ENCODE assay signal across 8 cellular contexts in the genomic region with DNA sequence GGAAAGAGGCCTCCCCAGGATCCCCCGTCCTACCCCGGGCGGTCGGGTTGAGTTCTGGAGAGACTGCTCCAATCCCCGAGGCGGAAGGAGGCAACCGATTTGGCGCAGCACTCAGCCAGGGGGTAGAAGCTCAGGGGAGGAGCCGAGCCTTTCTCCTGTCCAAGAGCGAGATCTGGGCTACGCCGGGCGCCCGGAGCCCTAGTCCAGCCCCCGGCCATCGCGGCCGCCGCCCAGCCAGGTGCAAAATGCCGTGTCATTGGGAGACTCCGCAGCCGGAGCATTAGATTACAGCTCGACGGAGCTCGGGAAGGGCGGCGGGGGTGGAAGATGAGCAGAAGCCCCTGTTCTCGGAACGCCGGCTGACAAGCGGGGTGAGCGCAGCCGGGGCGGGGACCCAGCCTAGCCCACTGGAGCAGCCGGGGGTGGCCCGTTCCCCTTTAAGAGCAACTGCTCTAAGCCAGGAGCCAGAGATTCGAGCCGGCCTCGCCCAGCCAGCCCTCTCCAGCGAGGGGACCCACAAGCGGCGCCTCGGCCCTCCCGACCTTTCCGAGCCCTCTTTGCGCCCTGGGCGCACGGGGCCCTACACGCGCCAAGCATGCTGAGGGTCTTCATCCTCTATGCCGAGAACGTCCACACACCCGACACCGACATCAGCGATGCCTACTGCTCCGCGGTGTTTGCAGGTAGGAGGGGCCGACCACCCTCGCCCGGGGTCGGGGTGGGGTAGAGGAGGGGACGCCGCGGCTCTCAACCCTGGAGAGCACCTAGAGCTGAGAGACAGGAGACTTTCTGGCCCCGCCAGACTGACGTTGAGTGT. TPM values are rescaled to one million over a fixed set of nuclear protein-coding genes. Genes with fewer than 3 reads are reported as not detected.
DNase-seq lines count a peak whose midpoint lies in the region; ATAC-seq and TF ChIP-seq lines count a peak whose summit lies in the region.

Gene DYSF, plus strand, starts transcription at position 158 of the 817 bp plus-strand sequence.

- peak; percentile 48 for ATAC-seq in activated CD8-positive, alpha-beta T cell treated with anti-CD3 and anti-CD28 coated beads, Interleukin-2, amount 10 ng/mL, durations not matched to agents 7 days and 5 days
- ATAC-seq in Right ventricle myocardium inferior (peak; percentile 70), HG02588 (IDR thresholded peaks at IDR 0.05; ENCODE audit: unreplicated experiment) (no peak), HG03045 (IDR thresholded peaks at IDR 0.05; ENCODE audit: unreplicated experiment) (no peak)

- H3K36me3 Mint-ChIP-seq in activated CD8-positive, alpha-beta T cell treated with anti-CD3 and anti-CD28 coated beads, Interleukin-2, amount 10 ng/mL, durations not matched to agents 7 days and 5 days (ENCODE audit: low read depth), result no peaks in the 10 kb centered on the region
- no peaks in the 10 kb centered on the region for H3K36me3 Mint-ChIP-seq in osteocyte (ENCODE audit: unreplicated experiment)

- H3K9me3 Mint-ChIP-seq in activated CD8-positive, alpha-beta T cell treated with anti-CD3 and anti-CD28 coated beads, Interleukin-2, amount 10 ng/mL, durations not matched to agents 7 days and 5 days (ENCODE audit: insufficient read depth), result no peaks in the 10 kb centered on the region
- no peaks in the 10 kb centered on the region for H3K9me3 Mint-ChIP-seq in osteocyte (ENCODE audit: unreplicated experiment)

- CTCF ChIA-PET in activated CD8-positive, alpha-beta T cell treated with anti-CD3 and anti-CD28 coated beads, Interleukin-2, amount 10 ng/mL, durations not matched to agents 7 days and 5 days (lab: Charles Lee), result no interaction called here

- TF ChIP-seq CTCF in osteocyte (IDR thresholded peaks at IDR 0.05), result no peak

- peak; percentile 11 for DNase-seq in activated naive CD4-positive, alpha-beta T cell treated with Interleukin-2 at 50 U/mL for 16 hours
- DNase-seq in activated naive CD4-positive, alpha-beta T cell (lab: John Stamatoyannopoulos, UW), result no peak
- no peak for DNase-seq in activated CD8-positive, alpha-beta T cell treated with anti-CD3 and anti-CD28 coated beads, Interleukin-2, amount 10 ng/mL, durations not matched to agents 7 days and 5 days
- DNase-seq in Right ventricle myocardium inferior (ENCODE audit: missing footprints), result peak; percentile 91
- DNase-seq in osteocyte (ENCODE audit: extremely low spot score, unreplicated experiment), result no peak
- DNase-seq in LoVo (ENCODE audit: low spot score), result no peak

- H3K4me3 Mint-ChIP-seq in activated CD8-positive, alpha-beta T cell treated with anti-CD3 and anti-CD28 coated beads, Interleukin-2, amount 10 ng/mL, durations not matched to agents 7 days and 5 days, result peak within 1 kb of the TSS; percentile 43
- H3K4me3 Mint-ChIP-seq in osteocyte (ENCODE audit: unreplicated experiment), result peak within 1 kb of the TSS; percentile 72

- H3K27ac Mint-ChIP-seq in activated CD8-positive, alpha-beta T cell treated with anti-CD3 and anti-CD28 coated beads, Interleukin-2, amount 10 ng/mL, durations not matched to agents 7 days and 5 days, result no peak within 1 kb of the TSS
- peak within 1 kb of the TSS; percentile 95 for H3K27ac Mint-ChIP-seq in osteocyte (ENCODE audit: unreplicated experiment)

- peaks cover 45% of the 10 kb centered on the region for H3K4me1 Mint-ChIP-seq in activated CD8-positive, alpha-beta T cell treated with anti-CD3 and anti-CD28 coated beads, Interleukin-2, amount 10 ng/mL, durations not matched to agents 7 days and 5 days (ENCODE audit: low read depth)
- peaks cover 64% of the 10 kb centered on the region for H3K4me1 Mint-ChIP-seq in osteocyte (ENCODE audit: unreplicated experiment)

- peaks cover 32% of the 10 kb centered on the region for H3K27me3 Mint-ChIP-seq in activated CD8-positive, alpha-beta T cell treated with anti-CD3 and anti-CD28 coated beads, Interleukin-2, amount 10 ng/mL, durations not matched to agents 7 days and 5 days (ENCODE audit: low read depth)
- H3K27me3 Mint-ChIP-seq in osteocyte (ENCODE audit: unreplicated experiment), result no peaks in the 10 kb centered on the region

- intact Hi-C loops in Right ventricle myocardium inferior (cut with DNase I), result no loop called here

- POLR2A ChIA-PET in activated CD8-positive, alpha-beta T cell treated with anti-CD3 and anti-CD28 coated beads, Interleukin-2, amount 10 ng/mL, durations not matched to agents 7 days and 5 days (lab: Charles Lee), result no interaction called here

RNA-seq across cellular contexts. Expression of gene DYSF, which starts in this region (rescaled TPM):
- total RNA-seq in activated CD8-positive, alpha-beta T cell treated with anti-CD3 and anti-CD28 coated beads, Interleukin-2, amount 10 ng/mL, durations not matched to agents 7 days and 5 days, result 1 to 10 TPM; 3.4 to 4.7 TPM
- total RNA-seq in Right ventricle myocardium inferior (57.8 TPM), osteocyte (68.8 and 72.0 TPM in 2 replicates)

Comparison
In these comparisons a context has a peak if more than half of its experiments do, and no peak if none do; other contexts are left out.
1. RNA of gene DYSF (total RNA-seq): 68.8 to 72.0 TPM in osteocyte and 57.8 TPM in Right ventricle myocardium inferior (single experiment); 3.4 to 4.7 TPM in activated CD8-positive, alpha-beta T cell treated with anti-CD3 and anti-CD28 coated beads, Interleukin-2, amount 10 ng/mL, durations not matched to agents 7 days and 5 days; every median in the first group is over 10 times any median in the second.
2. DNase-seq: peak in activated naive CD4-positive, alpha-beta T cell treated with Interleukin-2 at 50 U/mL for 16 hours (single experiment) and Right ventricle myocardium inferior (single experiment); none in activated naive CD4-positive, alpha-beta T cell (0 of 4), activated CD8-positive, alpha-beta T cell treated with anti-CD3 and anti-CD28 coated beads, Interleukin-2, amount 10 ng/mL, durations not matched to agents 7 days and 5 days (single experiment), osteocyte (single experiment) and LoVo (single experiment).
3. ATAC-seq: peak in activated CD8-positive, alpha-beta T cell treated with anti-CD3 and anti-CD28 coated beads, Interleukin-2, amount 10 ng/mL, durations not matched to agents 7 days and 5 days (single experiment) and Right ventricle myocardium inferior (single experiment); none in HG02588 (single experiment) and HG03045 (single experiment).